In the genomic region with DNA sequence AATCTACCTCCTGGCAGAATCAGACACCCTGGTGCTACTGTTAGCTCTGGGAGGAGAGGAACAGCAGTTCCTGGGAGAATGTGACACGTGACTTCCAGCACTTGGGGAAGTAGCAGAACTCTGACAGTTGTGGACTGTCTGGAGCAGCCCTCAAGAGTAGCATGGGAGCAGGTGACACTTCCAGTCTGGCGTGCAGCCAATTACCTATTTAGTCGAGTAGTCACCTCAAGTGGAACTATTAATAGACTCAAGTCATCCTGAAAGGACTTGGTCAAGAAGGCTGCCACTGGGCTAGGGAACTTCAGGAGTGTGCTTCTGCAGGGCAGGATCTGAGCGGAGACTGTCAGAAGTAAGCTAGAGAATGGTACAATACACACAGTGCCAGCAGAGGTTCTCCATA, we compare ENCODE assay signal across 22 cellular contexts.
DNase-seq lines count a peak whose midpoint lies in the region; ATAC-seq, FAIRE-seq and TF ChIP-seq lines count a peak whose summit lies in the region.
"Had no signal": no experiment of that assay in that cellular context is flagged by ENCODE, and none has a peak within 500 bp of the region (broad histone marks: within the 10 kb centered on the region; RNA-seq: fewer than 3 reads in every experiment).

No MANE protein-coding gene starts in this region.

- peak in 3 of 4 donors; percentile 31 to 56 (median 35) for ATAC-seq in pancreas
- ATAC-seq: Panc1, WTC11 had no signal

- peaks cover 22% of the 10 kb centered on the region for H3K36me3 Mint-ChIP-seq in neural progenitor cell

- TF ChIP-seq CTCF in pancreas (IDR thresholded peaks at IDR 0.05) (no peak), neural progenitor cell (IDR thresholded peaks at IDR 0.05) (no peak)

- H3K27me3 ChIP-seq in pancreas (no peaks in the 10 kb centered on the region), H7 (ENCODE audit: control insufficient read depth, insufficient read depth, low read length) (no peaks in the 10 kb centered on the region), neural progenitor cell (no peaks in the 10 kb centered on the region)
- H3K27me3 ChIP-seq: BLaER1 treated with 17β-estradiol and CSF1 and Interleukin-3, amounts not matched to agents 10 nM and 100 nM had no signal

- H3K79me2 ChIP-seq in neural progenitor cell (ENCODE audit: low read depth): no peaks in the 10 kb centered on the region

- H3F3A ChIP-seq in neural progenitor cell (ENCODE audit: low read depth): no peaks in the 10 kb centered on the region

- no peak overlapping the region for H3K4me3 ChIP-seq in pancreas
- no peak overlapping the region for H3K4me3 ChIP-seq in H7 (ENCODE audit: insufficient read depth, low read depth, low read length)
- no peak overlapping the region for H3K4me3 ChIP-seq in neural progenitor cell
- H3K4me3 ChIP-seq: BLaER1 treated with 17β-estradiol and CSF1 and Interleukin-3, amounts not matched to agents 10 nM and 100 nM; smooth muscle cell had no signal

- H4K20me1 ChIP-seq in neural progenitor cell (ENCODE audit: low read depth): no peaks in the 10 kb centered on the region
- H4K20me1 ChIP-seq: BLaER1 treated with 17β-estradiol and CSF1 and Interleukin-3, amounts not matched to agents 10 nM and 100 nM had no signal

- H3K27me3 Mint-ChIP-seq in neural progenitor cell (ENCODE audit: insufficient read depth, low read depth): peaks cover 3% of the 10 kb centered on the region
- H3K27me3 Mint-ChIP-seq: dendritic cell treated with granulocyte-macrophage colony-stimulating factor and Interleukin-4, amounts not matched to agents 40 ng/mL and 50 ng/mL, for 4 days had no signal

- intact Hi-C loops in pancreas (cut with DNase I): no loop called here

- peaks cover 22% of the 10 kb centered on the region for H3K4me1 Mint-ChIP-seq in neural progenitor cell

- H3K4me3 Mint-ChIP-seq in neural progenitor cell: no peak overlapping the region
- H3K4me3 Mint-ChIP-seq: dendritic cell treated with granulocyte-macrophage colony-stimulating factor and Interleukin-4, amounts not matched to agents 40 ng/mL and 50 ng/mL, for 4 days; WTC11 had no signal

- H3K27ac Mint-ChIP-seq in neural progenitor cell: no peak overlapping the region
- H3K27ac Mint-ChIP-seq: dendritic cell treated with granulocyte-macrophage colony-stimulating factor and Interleukin-4, amounts not matched to agents 40 ng/mL and 50 ng/mL, for 4 days; WTC11 had no signal

- 66 to 69% methylated on average over 4 of the region's 4 CpGs for WGBS in pancreas, 2 donors

- H3K9ac ChIP-seq in neural progenitor cell: no peak overlapping the region
- H3K9ac ChIP-seq: BLaER1 treated with 17β-estradiol and CSF1 and Interleukin-3, amounts not matched to agents 10 nM and 100 nM had no signal

- in situ Hi-C loops in G401 (cut with HindIII; ENCODE audit: low sequenced_read_pairs): no loop called here

- H3K27ac ChIP-seq in pancreas: no peak overlapping the region
- no peak overlapping the region for H3K27ac ChIP-seq in neural progenitor cell
- H3K27ac ChIP-seq: BLaER1 treated with 17β-estradiol and CSF1 and Interleukin-3, amounts not matched to agents 10 nM and 100 nM had no signal

- DNase-seq in G401 (ENCODE audit: low spot score) (peak; percentile 41), NCI-H1417 treated with DMSO at 0.1 percent for 48 hours (lab: John Stamatoyannopoulos, UW) (peak; percentile 79), NCI-H774 (lab: John Stamatoyannopoulos, UW) (peak; percentile 69), pancreas (no peak), H7 (no peak), neural progenitor cell (ENCODE audit: low spot score) (no peak), NCI-H2081 treated with DMSO at 0.1 percent for 48 hours (lab: John Stamatoyannopoulos, UW) (no peak)
- DNase-seq: activated gamma-delta T cell; aorta; erythroblast; IMR-90; midbrain; NCI-H1930; stimulated activated naive CD4-positive, alpha-beta T cell; SW 1271 had no signal

- H2AFZ ChIP-seq in neural progenitor cell (replicated peaks): no peak overlapping the region

- H3K4me1 ChIP-seq in pancreas: no peaks in the 10 kb centered on the region
- H3K4me1 ChIP-seq in neural progenitor cell: peaks cover 7% of the 10 kb centered on the region

- no peak for FAIRE-seq in pancreas (lab: Jason Lieb, UNC)
- FAIRE-seq: GM12891, urothelium cell line had no signal

- no peaks in the 10 kb centered on the region for H3K9me3 ChIP-seq in pancreas
- H3K9me3 ChIP-seq in neural progenitor cell (ENCODE audit: low read depth): no peaks in the 10 kb centered on the region
- H3K9me3 ChIP-seq: BLaER1 treated with 17β-estradiol and CSF1 and Interleukin-3, amounts not matched to agents 10 nM and 100 nM had no signal

- H3K9me3 Mint-ChIP-seq in neural progenitor cell: no peaks in the 10 kb centered on the region
- H3K9me3 Mint-ChIP-seq: dendritic cell treated with granulocyte-macrophage colony-stimulating factor and Interleukin-4, amounts not matched to agents 40 ng/mL and 50 ng/mL, for 4 days; WTC11 had no signal

- H3K36me3 ChIP-seq in pancreas (no peaks in the 10 kb centered on the region), H7 (replicated peaks; ENCODE audit: control insufficient read depth, insufficient read depth, low read length) (peaks cover 2% of the 10 kb centered on the region), neural progenitor cell (no peaks in the 10 kb centered on the region)

- H3K4me2 ChIP-seq in neural progenitor cell: no peak overlapping the region
- H3K4me2 ChIP-seq: smooth muscle cell had no signal

Comparison
In these comparisons a context has a peak if more than half of its experiments do, and no peak if none do; other contexts are left out.
1. DNase-seq: peak in G401 (single experiment), NCI-H1417 treated with DMSO at 0.1 percent for 48 hours (single experiment) and NCI-H774 (single experiment); none in pancreas (0 of 6), H7 (single experiment), neural progenitor cell (single experiment) and NCI-H2081 treated with DMSO at 0.1 percent for 48 hours (single experiment).